ENCODE assay signal across 8 cellular contexts in genomic region chr16:674968-675883, GRCh38. TPM values are rescaled to one million over a fixed set of nuclear protein-coding genes. Genes with fewer than 3 reads are reported as not detected.
DNase-seq lines count a peak whose midpoint lies in the region; ATAC-seq and TF ChIP-seq lines count a peak whose summit lies in the region.

Gene RHBDL1 (plus strand): TSS chr16:675671. CDS start chr16:675791, 120 bp downstream.

- H2BK15ac ChIP-seq in mesendoderm (replicated peaks; ENCODE audit: low read depth), result no peak within 1 kb of the TSS

- WGBS in mesendoderm (ENCODE audit: extremely low coverage, insufficient coverage, low lambda C conversion rate), result no CpG with 5 or more reads among the region's 73 CpGs

- H3K79me1 ChIP-seq in mesendoderm (ENCODE audit: low read length), result no peaks in the 10 kb centered on the region

- peaks cover 15% of the 10 kb centered on the region for H3K36me3 ChIP-seq in mesendoderm (ENCODE audit: control insufficient read depth, insufficient read depth, low read length)

- no peak within 1 kb of the TSS for H3K23ac ChIP-seq in mesendoderm (ENCODE audit: low read length)

- H3K4me3 ChIP-seq in AG09309 (ENCODE audit: control insufficient read depth, low read depth, low read length) (peak within 1 kb of the TSS; percentile 39), mesendoderm (ENCODE audit: low read length) (no peak within 1 kb of the TSS)

- H3K9me3 Mint-ChIP-seq in HFFc6, result no peaks in the 10 kb centered on the region

- H3K36me3 Mint-ChIP-seq in HFFc6 (ENCODE audit: low read depth), result no peaks in the 10 kb centered on the region

- no peaks in the 10 kb centered on the region for H3K79me2 ChIP-seq in mesendoderm (ENCODE audit: control insufficient read depth, insufficient read depth, low read length)

- H4K5ac ChIP-seq in mesendoderm (ENCODE audit: low read length), result no peak within 1 kb of the TSS

- no peak within 1 kb of the TSS for H4K8ac ChIP-seq in mesendoderm (ENCODE audit: low read depth, low read length)

- H3K4me3 Mint-ChIP-seq in HFFc6, result no peak within 1 kb of the TSS

- no peak within 1 kb of the TSS for H3K4ac ChIP-seq in mesendoderm (ENCODE audit: low read depth, low read length)

- H3K56ac ChIP-seq in mesendoderm (ENCODE audit: low read length), result peak within 1 kb of the TSS; percentile 67

- H3K4me2 ChIP-seq in mesendoderm (ENCODE audit: low read length), result peak within 1 kb of the TSS; percentile 38

- no peaks in the 10 kb centered on the region for H3K4me1 Mint-ChIP-seq in HFFc6 (ENCODE audit: low read depth)

- DNase-seq in AG09309 (ENCODE audit: low read depth), result no peak
- DNase-seq in HFFc6, result peak; percentile 24
- peak; percentile 68 for DNase-seq in cerebellum (ENCODE audit: low spot score)
- DNase-seq in mesendoderm, result peak; percentile 84

- TF ChIP-seq CTCF in AG09309 (IDR thresholded peaks at IDR 0.05; ENCODE audit: control insufficient read depth, insufficient read depth, low read depth, low read length, missing control alignments), result peak; percentile 9
- no peak for TF ChIP-seq CTCF in HFFc6 (IDR thresholded peaks at IDR 0.05)

- H2BK120ac ChIP-seq in mesendoderm (ENCODE audit: low read depth, low read length), result no peak within 1 kb of the TSS

- no peaks in the 10 kb centered on the region for H3K27me3 ChIP-seq in mesendoderm (ENCODE audit: insufficient read depth, low read length, poor library complexity)

- peaks cover 5% of the 10 kb centered on the region for H3K27me3 Mint-ChIP-seq in HFFc6 (ENCODE audit: insufficient read depth)

- no peak within 1 kb of the TSS for H2BK5ac ChIP-seq in mesendoderm (ENCODE audit: low read length)

- no peak within 1 kb of the TSS for H2AK5ac ChIP-seq in mesendoderm (ENCODE audit: low read length)

- no peak within 1 kb of the TSS for H3K18ac ChIP-seq in mesendoderm (ENCODE audit: low read length)

- peaks cover 5% of the 10 kb centered on the region for H3K4me1 ChIP-seq in mesendoderm (ENCODE audit: control insufficient read depth, low read depth, low read length)

- ATAC-seq in HG02870 (IDR thresholded peaks at IDR 0.05; ENCODE audit: unreplicated experiment) (no peak), HG02852 (IDR thresholded peaks at IDR 0.05; ENCODE audit: unreplicated experiment) (no peak), GM21825 (IDR thresholded peaks at IDR 0.05; ENCODE audit: unreplicated experiment) (no peak), HG03045 (IDR thresholded peaks at IDR 0.05; ENCODE audit: unreplicated experiment) (no peak)

- peak within 1 kb of the TSS; percentile 18; the same call in 1 of the 2 replicates for H3K27ac Mint-ChIP-seq in HFFc6

- no peak within 1 kb of the TSS for H3K27ac ChIP-seq in mesendoderm (ENCODE audit: low read depth, low read length)

- peak within 1 kb of the TSS; percentile 53 for H3K9ac ChIP-seq in mesendoderm (ENCODE audit: low read length)

RNA-seq across cellular contexts. Expression of gene RHBDL1, which starts in this region (rescaled TPM):
- 1 to 10 TPM; 1.4 to 2.3 (median 1.7) TPM for total RNA-seq in HFFc6 (2021; fragmentation: NEBNext Ultra II Directional; extraction: Animal tissue kit (Norgen Biotek cat#: 25700))
- total RNA-seq in cerebellum, result 2.7 TPM
- 0.22 TPM for polyA plus RNA-seq in mesendoderm (2013, experiment 1 of 2)
- 0.32 TPM for polyA plus RNA-seq in mesendoderm (2013, experiment 2 of 2)
